ENCODE assay signal across 8 cellular contexts in the genomic region with DNA sequence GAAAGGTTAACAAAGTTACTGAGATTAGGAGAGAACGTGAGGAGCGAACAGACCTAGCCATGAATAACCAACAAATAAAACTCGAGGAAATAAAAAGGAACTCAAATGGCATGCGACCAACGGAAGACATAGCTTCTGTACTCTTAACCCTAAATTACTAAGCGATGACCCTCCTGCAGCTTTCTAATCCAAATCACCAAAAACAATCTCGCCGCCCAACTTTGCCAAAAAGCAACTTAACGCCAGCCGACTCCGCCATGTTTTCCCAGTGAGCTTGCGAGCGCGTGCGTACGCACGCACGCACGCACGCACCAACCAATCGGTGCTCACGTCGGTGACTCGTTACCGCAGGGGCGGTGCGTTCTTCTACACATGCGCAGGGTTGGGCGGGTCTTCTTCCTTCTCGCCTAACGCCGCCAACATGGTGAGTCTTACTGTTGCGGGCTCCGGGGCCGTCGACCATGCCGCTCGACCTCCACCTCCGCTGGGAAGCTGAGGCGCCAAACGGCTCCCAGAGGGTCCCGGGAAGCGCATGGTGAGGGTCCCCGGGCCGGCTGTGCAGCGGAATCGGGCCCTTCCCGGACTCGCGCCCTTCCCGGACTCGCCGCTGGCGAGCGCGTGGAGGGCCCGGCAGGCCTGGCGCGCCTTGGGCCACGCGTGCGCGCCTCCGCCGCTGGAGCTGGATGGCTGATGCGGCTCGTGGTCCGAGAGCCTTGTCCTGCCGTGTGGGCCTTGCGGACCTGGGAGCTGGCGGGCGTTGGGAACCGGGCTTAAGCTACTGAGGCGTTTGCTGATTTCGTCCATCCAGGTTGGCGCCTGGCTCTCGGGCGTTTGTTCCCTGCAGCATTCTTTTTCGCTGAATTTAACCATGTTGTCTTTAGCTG. TPM values are rescaled to one million over a fixed set of nuclear protein-coding genes. Genes with fewer than 3 reads are reported as not detected.
A peak's percentile ranks its signal among the peaks of the same experiment; 100 is the strongest.
DNase-seq lines count a peak whose midpoint lies in the region; ATAC-seq and TF ChIP-seq lines count a peak whose summit lies in the region.

TSS of gene RPL14 (plus strand) at position 400 of the 884 bp plus-strand sequence. CDS start at position 533, 133 bp downstream.

- DNase-seq in NCI-H187 treated with DMSO at 0.1 percent for 48 hours (lab: John Stamatoyannopoulos, UW), result peak; percentile 20
- DNase-seq in T-helper 22 cell (ENCODE audit: low read depth), result peak; percentile 91
- peak; percentile 88 for DNase-seq in astrocyte of the cerebellum (ENCODE audit: low read depth)
- peak; percentile 98 for DNase-seq in hepatic stellate cell (ENCODE audit: low spot score)
- DNase-seq in aorta, result peak; percentile 98

- in situ Hi-C loops in astrocyte of the cerebellum (cut with HindIII; ENCODE audit: low sequenced_read_pairs), result no loop called here

- 0% methylated on average over 79 of the region's 79 CpGs for WGBS in aorta, 2 donors

- intact Hi-C loops in aorta (cut with DNase I), result loop anchor here (1.0 to 10.0 kb wide), 2 partner anchors 67 to 142 kb away; partner anchors contain the start of gene ZNF621 (in 1 of the 2)

- H3K9ac ChIP-seq in rectal smooth muscle tissue (ENCODE audit: low read length), result peak within 1 kb of the TSS; percentile 96

- no peak for TF ChIP-seq CTCF in astrocyte of the cerebellum (IDR thresholded peaks at IDR 0.05; ENCODE audit: low read depth, low read length, missing control alignments)

- H3K4me1 ChIP-seq in rectal smooth muscle tissue (ENCODE audit: control insufficient read depth, insufficient read depth, low read length) (peaks cover 13% of the 10 kb centered on the region), aorta (ENCODE audit: control insufficient read depth in 1 of 2, insufficient read depth in 2 of 2, low read length in 2 of 2) (peaks cover 0 to 7% of the 10 kb centered on the region in 2 donors)

- H3K9me3 ChIP-seq in aorta (ENCODE audit: control insufficient read depth, low read length), result no peaks in the 10 kb centered on the region

- peak; percentile 68 for ATAC-seq in GM18502 (IDR thresholded peaks at IDR 0.05; ENCODE audit: poor library complexity, unreplicated experiment)
- ATAC-seq in HG02943 (IDR thresholded peaks at IDR 0.05; ENCODE audit: low read depth, unreplicated experiment), result peak; percentile 70
- ATAC-seq in aorta (ENCODE audit: low FRiP score), result peak; percentile 97

- H3K27ac ChIP-seq in rectal smooth muscle tissue (ENCODE audit: low read depth, low read length) (peak within 1 kb of the TSS; percentile 91), aorta (ENCODE audit: low read depth in 1 of 2, low read length in 2 of 2) (peak within 1 kb of the TSS; percentile 29 to 87)

- no peaks in the 10 kb centered on the region for H3K27me3 ChIP-seq in rectal smooth muscle tissue (ENCODE audit: control insufficient read depth, insufficient read depth, low read length)
- no peaks in the 10 kb centered on the region for H3K27me3 ChIP-seq in aorta (ENCODE audit: control insufficient read depth in 1 of 2, insufficient read depth in 2 of 2, low read length in 1 of 2)

- H3K36me3 ChIP-seq in rectal smooth muscle tissue (ENCODE audit: control insufficient read depth, insufficient read depth, low read length), result peaks cover 10% of the 10 kb centered on the region
- H3K36me3 ChIP-seq in aorta (ENCODE audit: control insufficient read depth in 1 of 2, insufficient read depth in 2 of 2, low read length in 1 of 2), result no peaks in the 10 kb centered on the region

- H3K4me3 ChIP-seq in astrocyte of the cerebellum (ENCODE audit: low read depth, low read length) (peak within 1 kb of the TSS; percentile 90), rectal smooth muscle tissue (ENCODE audit: low read length) (peak within 1 kb of the TSS; percentile 99), aorta (ENCODE audit: low read length in 2 of 2) (peak within 1 kb of the TSS; percentile 71 to 78)

RNA-seq across cellular contexts. Expression of gene RPL14, which starts in this region (rescaled TPM):
- 1,000 to 10,000 TPM; 1,300 to 1,335 TPM for total RNA-seq in aorta
- 1,000 to 10,000 TPM; 1,102 to 1,500 TPM for polyA plus RNA-seq in aorta

Comparison
In these comparisons a context has a peak if more than half of its experiments do, and no peak if none do; other contexts are left out.
1. Peak in every context shown above with its lines: DNase-seq, ATAC-seq, H3K4me3 ChIP-seq and H3K27ac ChIP-seq.
2. DNase-seq: peak in every context shown above with its lines; median percentile 98 in hepatic stellate cell; 98 in aorta; 91 in T-helper 22 cell; 88 in astrocyte of the cerebellum; 20 in NCI-H187 treated with DMSO at 0.1 percent for 48 hours.